Comparison of ENCODE assay signal across 10 cellular contexts in the genomic region with DNA sequence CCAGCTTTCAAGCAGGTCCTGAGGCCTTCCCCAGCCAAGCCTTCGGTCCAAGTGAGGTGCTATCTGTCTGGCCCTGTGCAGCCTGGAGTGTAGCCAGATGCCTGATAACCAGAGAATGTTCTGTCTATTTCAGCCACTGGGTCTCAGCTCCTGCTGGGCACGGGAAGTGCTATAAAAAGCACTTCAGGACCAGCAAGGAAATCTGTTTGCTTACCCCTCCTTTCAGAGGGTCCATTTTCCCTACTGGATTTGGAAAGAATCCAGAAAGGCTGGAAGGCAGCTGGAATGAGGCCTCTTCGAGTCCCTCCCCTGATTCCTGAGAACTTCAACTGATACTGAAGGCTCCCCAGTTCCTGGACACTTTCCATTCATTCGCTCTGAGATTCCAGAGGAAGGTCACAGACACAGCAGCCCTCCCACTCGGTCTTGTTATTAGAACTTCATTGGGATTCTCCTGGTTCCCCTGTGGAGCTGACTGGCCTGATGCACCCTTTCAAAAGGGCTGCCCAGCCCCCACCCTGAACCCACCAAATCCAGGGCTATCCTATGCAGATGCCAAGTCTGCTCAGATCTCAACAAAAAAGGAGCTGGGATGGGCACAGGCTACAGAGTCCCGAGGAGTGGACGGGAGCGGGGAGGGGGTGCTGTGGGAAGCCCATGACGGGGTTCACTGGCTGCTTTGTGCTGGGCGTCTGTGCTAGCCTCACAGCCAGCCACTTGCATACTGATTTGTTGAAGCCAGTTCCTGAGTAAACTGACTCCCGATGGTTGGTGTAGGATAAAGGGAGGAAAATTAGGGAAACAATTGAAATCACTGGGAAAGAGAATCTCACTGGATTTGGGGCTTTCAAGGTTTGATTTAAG.
DNase-seq lines count a peak whose midpoint lies in the region; ATAC-seq and TF ChIP-seq lines count a peak whose summit lies in the region.
"Had no signal": no experiment of that assay in that cellular context is flagged by ENCODE, and none has a peak within 500 bp of the region (broad histone marks: within the 10 kb centered on the region; RNA-seq: fewer than 3 reads in every experiment).

No MANE protein-coding gene starts in this region.

- no peak overlapping the region for H4K91ac ChIP-seq in H9 (ENCODE audit: insufficient read length, low read depth, low read length)

- no peak overlapping the region for H3K4me2 ChIP-seq in H9 (ENCODE audit: insufficient read depth, insufficient read length, low read length)

- no peak for TF ChIP-seq POLR2A in transverse colon (IDR thresholded peaks at IDR 0.05)

- H2AFZ ChIP-seq in H9 (ENCODE audit: low read length): no peak overlapping the region

- DNase-seq in H9: no peak
- peak in 24 of 42 donors; percentile 14 to 75 (median 43) for DNase-seq in head of caudate nucleus
- DNase-seq in pons (ENCODE audit: low spot score): peak; percentile 66
- DNase-seq in naive thymus-derived CD4-positive, alpha-beta T cell: no peak
- DNase-seq in transverse colon: no peak
- no peak for DNase-seq in stimulated activated naive CD8-positive, alpha-beta T cell treated with anti-CD3 and anti-CD28 coated beads, Interleukin-15, amount 100 ng/mL, for 72 hours
- DNase-seq in NK-92 treated with Interleukin-12 subunit alpha and Interleukin-12 subunit beta, amount 100 ng/mL, for 24 hours (lab: John Stamatoyannopoulos, UW): no peak
- DNase-seq: activated naive CD8-positive, alpha-beta T cell treated with anti-CD3 and anti-CD28 coated beads, Interleukin-2, amount 10 ng/mL, durations not matched to agents 7 days and 5 days; CD8-positive, alpha-beta T cell had no signal

- CTCF ChIA-PET in naive thymus-derived CD4-positive, alpha-beta T cell (lab: Charles Lee): no interaction called here

- H2BK15ac ChIP-seq in H9 (ENCODE audit: low read depth, low read length): no peak overlapping the region

- H3K27ac ChIP-seq in H9 (ENCODE audit: insufficient read length, low read depth, low read length): no peak overlapping the region
- no peak overlapping the region for H3K27ac ChIP-seq in naive thymus-derived CD4-positive, alpha-beta T cell (ENCODE audit: low read depth, low read length)
- H3K27ac ChIP-seq in transverse colon: peak overlapping the region in 2 of 4 donors; percentile 21 to 25

- H3K36me3 Mint-ChIP-seq in H9 (ENCODE audit: insufficient read depth in 1 of 3, low read depth in 3 of 3): peaks cover 24 to 60% (median 31%) of the 10 kb centered on the region in 3 experiments
- H3K36me3 Mint-ChIP-seq in naive thymus-derived CD4-positive, alpha-beta T cell: no peaks in the 10 kb centered on the region
- H3K36me3 Mint-ChIP-seq: activated naive CD8-positive, alpha-beta T cell treated with anti-CD3 and anti-CD28 coated beads, Interleukin-2, amount 10 ng/mL, durations not matched to agents 7 days and 5 days; CD8-positive, alpha-beta T cell had no signal

- no peak overlapping the region for H3K56ac ChIP-seq in H9 (ENCODE audit: insufficient read length, low read depth, low read length)

- H3K9me3 ChIP-seq in H9 (ENCODE audit: control insufficient read depth, low read depth, low read length) (no peaks in the 10 kb centered on the region), transverse colon (no peaks in the 10 kb centered on the region)
- H3K9me3 ChIP-seq in naive thymus-derived CD4-positive, alpha-beta T cell (ENCODE audit: control insufficient read depth in 2 of 3, low read length in 3 of 3): no peaks in the 10 kb centered on the region

- H3K4me1 ChIP-seq in H9 (ENCODE audit: insufficient read depth, low read length): no peaks in the 10 kb centered on the region; the same call in 1 of the 2 replicates
- H3K4me1 ChIP-seq in naive thymus-derived CD4-positive, alpha-beta T cell (ENCODE audit: control insufficient read depth in 2 of 2, insufficient read depth in 2 of 2, low read length in 2 of 2): no peaks in the 10 kb centered on the region
- peaks cover 7 to 11% (median 9%) of the 10 kb centered on the region in 4 donors for H3K4me1 ChIP-seq in transverse colon

- no peak overlapping the region for H3T11ph ChIP-seq in H9 (ENCODE audit: low read length)

- H3K27me3 Mint-ChIP-seq in H9 (ENCODE audit: low read depth): no peaks in the 10 kb centered on the region
- H3K27me3 Mint-ChIP-seq in naive thymus-derived CD4-positive, alpha-beta T cell: peaks cover 0 to 12% (median 5%) of the 10 kb centered on the region in 5 donors
- H3K27me3 Mint-ChIP-seq in stimulated activated naive CD8-positive, alpha-beta T cell treated with anti-CD3 and anti-CD28 coated beads, Interleukin-15, amount 100 ng/mL, for 72 hours: peaks cover 15% of the 10 kb centered on the region

- H3K4me3 ChIP-seq in naive thymus-derived CD4-positive, alpha-beta T cell (ENCODE audit: low read length): no peak overlapping the region
- no peak overlapping the region for H3K4me3 ChIP-seq in transverse colon

- no peak overlapping the region for H2BK20ac ChIP-seq in H9 (ENCODE audit: low read depth, low read length, poor library complexity, severe bottlenecking)

- H3K79me1 ChIP-seq in H9 (ENCODE audit: insufficient read depth, low read depth, low read length, poor library complexity, severe bottlenecking): no peaks in the 10 kb centered on the region

- H3K23ac ChIP-seq in H9 (ENCODE audit: insufficient read length, low read depth, low read length): no peak overlapping the region

- TF ChIP-seq EP300 in transverse colon (IDR thresholded peaks at IDR 0.05; ENCODE audit: low read depth): no peak

- TF ChIP-seq CTCF in H9 (conservative IDR thresholded peaks at IDR 0.05) (no peak), transverse colon (IDR thresholded peaks at IDR 0.05) (no peak)

- H2BK120ac ChIP-seq in H9 (ENCODE audit: low read depth, low read length, poor library complexity, severe bottlenecking): no peak overlapping the region

- H3K14ac ChIP-seq in H9 (ENCODE audit: insufficient read depth, low read length): no peak overlapping the region

- no CpG with 5 or more reads among the region's 11 CpGs for WGBS in H9 (ENCODE audit: extremely low coverage, insufficient read length, low lambda C conversion rate)
- 53% methylated on average over 11 of the region's 11 CpGs; no CpG with 5 or more reads in 1 of the 2 donors for WGBS in transverse colon (ENCODE audit: low coverage in 1 of 2), 2 donors

- ATAC-seq in SK-N-SH treated with all-trans-retinoic acid at 6 μM for 48 hours: peak; percentile 71
- no peak for ATAC-seq in naive thymus-derived CD4-positive, alpha-beta T cell
- ATAC-seq in stimulated activated naive CD8-positive, alpha-beta T cell treated with anti-CD3 and anti-CD28 coated beads, Interleukin-15, amount 100 ng/mL, for 72 hours: no peak
- ATAC-seq: CD8-positive, alpha-beta T cell had no signal

- no peak overlapping the region for H2BK5ac ChIP-seq in H9 (ENCODE audit: insufficient read length, low read length)

- no peak overlapping the region for H3K4ac ChIP-seq in H9 (ENCODE audit: low read depth, low read length)

- H3K9ac ChIP-seq in H9 (ENCODE audit: extremely low read depth, insufficient read length, low read length): no peak overlapping the region

- peak overlapping the region; percentile 37 to 95 (median 92); a peak in 5 of 7 replicates for H3K27ac Mint-ChIP-seq in H9
- no peak overlapping the region for H3K27ac Mint-ChIP-seq in naive thymus-derived CD4-positive, alpha-beta T cell
- H3K27ac Mint-ChIP-seq in stimulated activated naive CD8-positive, alpha-beta T cell treated with anti-CD3 and anti-CD28 coated beads, Interleukin-15, amount 100 ng/mL, for 72 hours: no peak overlapping the region
- H3K27ac Mint-ChIP-seq: activated naive CD8-positive, alpha-beta T cell treated with anti-CD3 and anti-CD28 coated beads, Interleukin-2, amount 10 ng/mL, durations not matched to agents 7 days and 5 days; CD8-positive, alpha-beta T cell had no signal

- no peak overlapping the region for H2AK5ac ChIP-seq in H9 (ENCODE audit: insufficient read length, low read length)

- H3K4me3 Mint-ChIP-seq in H9: no peak overlapping the region
- H3K4me3 Mint-ChIP-seq in naive thymus-derived CD4-positive, alpha-beta T cell: no peak overlapping the region
- H3K4me3 Mint-ChIP-seq in stimulated activated naive CD8-positive, alpha-beta T cell treated with anti-CD3 and anti-CD28 coated beads, Interleukin-15, amount 100 ng/mL, for 72 hours: no peak overlapping the region
- H3K4me3 Mint-ChIP-seq: activated naive CD8-positive, alpha-beta T cell treated with anti-CD3 and anti-CD28 coated beads, Interleukin-2, amount 10 ng/mL, durations not matched to agents 7 days and 5 days; CD8-positive, alpha-beta T cell had no signal

- no peaks in the 10 kb centered on the region for H4K20me1 ChIP-seq in H9 (ENCODE audit: control insufficient read depth, insufficient read depth, insufficient read length)

- no peaks in the 10 kb centered on the region for H3K27me3 ChIP-seq in H9 (ENCODE audit: insufficient read depth, low read length)
- H3K27me3 ChIP-seq in naive thymus-derived CD4-positive, alpha-beta T cell (ENCODE audit: control insufficient read depth in 2 of 2, insufficient read depth in 2 of 2, low read length in 2 of 2): no peaks in the 10 kb centered on the region
- no peaks in the 10 kb centered on the region for H3K27me3 ChIP-seq in transverse colon

- H3K36me3 ChIP-seq in naive thymus-derived CD4-positive, alpha-beta T cell (ENCODE audit: control insufficient read depth in 2 of 3, insufficient read depth in 3 of 3, low read length in 3 of 3): no peaks in the 10 kb centered on the region
- no peaks in the 10 kb centered on the region for H3K36me3 ChIP-seq in transverse colon

- peaks cover 21 to 30% of the 10 kb centered on the region in 2 experiments for H3K4me1 Mint-ChIP-seq in H9
- H3K4me1 Mint-ChIP-seq in naive thymus-derived CD4-positive, alpha-beta T cell: no peaks in the 10 kb centered on the region
- no peaks in the 10 kb centered on the region for H3K4me1 Mint-ChIP-seq in stimulated activated naive CD8-positive, alpha-beta T cell treated with anti-CD3 and anti-CD28 coated beads, Interleukin-15, amount 100 ng/mL, for 72 hours
- H3K4me1 Mint-ChIP-seq: activated naive CD8-positive, alpha-beta T cell treated with anti-CD3 and anti-CD28 coated beads, Interleukin-2, amount 10 ng/mL, durations not matched to agents 7 days and 5 days had no signal

- no peak overlapping the region for H3K18ac ChIP-seq in H9 (ENCODE audit: insufficient read length, low read depth, low read length)

- POLR2A ChIA-PET in naive thymus-derived CD4-positive, alpha-beta T cell (lab: Charles Lee): no interaction called here

- H4K5ac ChIP-seq in H9 (ENCODE audit: insufficient read length, low read depth, low read length): no peak overlapping the region

- H4K8ac ChIP-seq in H9 (replicated peaks; ENCODE audit: insufficient read length, low read depth, low read length): no peak overlapping the region

- no peaks in the 10 kb centered on the region for H3K79me2 ChIP-seq in H9 (ENCODE audit: insufficient read depth, low read length)

- intact Hi-C loops in head of caudate nucleus (cut with DNase I): no loop called here
- intact Hi-C loops in naive thymus-derived CD4-positive, alpha-beta T cell (cut with micrococcal nuclease): no loop called here
- intact Hi-C loops in transverse colon (cut with DNase I; ENCODE audit: low total_unique reads): no loop called here

- no peaks in the 10 kb centered on the region for H3K23me2 ChIP-seq in H9 (ENCODE audit: insufficient read length, low read depth, low read length, poor library complexity, severe bottlenecking)

- in situ Hi-C loops in transverse colon (cut with MboI; ENCODE audit: low pct_ligation_motif_present in 1 of 4, low pct_unique_long_range_greater_than_20kb in 1 of 4, low sequenced_read_pairs in 3 of 4): no loop called here

- no peak overlapping the region for H2BK12ac ChIP-seq in H9 (ENCODE audit: insufficient read length, low read depth, low read length)

- no peaks in the 10 kb centered on the region; a peak in 1 of 5 replicates for H3K9me3 Mint-ChIP-seq in H9
- H3K9me3 Mint-ChIP-seq in naive thymus-derived CD4-positive, alpha-beta T cell: no peaks in the 10 kb centered on the region
- H3K9me3 Mint-ChIP-seq in stimulated activated naive CD8-positive, alpha-beta T cell treated with anti-CD3 and anti-CD28 coated beads, Interleukin-15, amount 100 ng/mL, for 72 hours: no peaks in the 10 kb centered on the region
- H3K9me3 Mint-ChIP-seq: activated naive CD8-positive, alpha-beta T cell treated with anti-CD3 and anti-CD28 coated beads, Interleukin-2, amount 10 ng/mL, durations not matched to agents 7 days and 5 days; CD8-positive, alpha-beta T cell had no signal

Comparison
In these comparisons a context has a peak if more than half of its experiments do, and no peak if none do; other contexts are left out.
1. DNase-seq: peak in head of caudate nucleus (24 of 42) and pons (single experiment); none in H9 (single experiment), naive thymus-derived CD4-positive, alpha-beta T cell (0 of 9), transverse colon (single experiment), stimulated activated naive CD8-positive, alpha-beta T cell treated with anti-CD3 and anti-CD28 coated beads, Interleukin-15, amount 100 ng/mL, for 72 hours (0 of 2) and NK-92 treated with Interleukin-12 subunit alpha and Interleukin-12 subunit beta, amount 100 ng/mL, for 24 hours (single experiment).
2. H3K27ac Mint-ChIP-seq: peak in H9 (3 of 3); none in naive thymus-derived CD4-positive, alpha-beta T cell (0 of 9) and stimulated activated naive CD8-positive, alpha-beta T cell treated with anti-CD3 and anti-CD28 coated beads, Interleukin-15, amount 100 ng/mL, for 72 hours (0 of 2).